8 cellular contexts compared by ENCODE assay signal in the genomic region with DNA sequence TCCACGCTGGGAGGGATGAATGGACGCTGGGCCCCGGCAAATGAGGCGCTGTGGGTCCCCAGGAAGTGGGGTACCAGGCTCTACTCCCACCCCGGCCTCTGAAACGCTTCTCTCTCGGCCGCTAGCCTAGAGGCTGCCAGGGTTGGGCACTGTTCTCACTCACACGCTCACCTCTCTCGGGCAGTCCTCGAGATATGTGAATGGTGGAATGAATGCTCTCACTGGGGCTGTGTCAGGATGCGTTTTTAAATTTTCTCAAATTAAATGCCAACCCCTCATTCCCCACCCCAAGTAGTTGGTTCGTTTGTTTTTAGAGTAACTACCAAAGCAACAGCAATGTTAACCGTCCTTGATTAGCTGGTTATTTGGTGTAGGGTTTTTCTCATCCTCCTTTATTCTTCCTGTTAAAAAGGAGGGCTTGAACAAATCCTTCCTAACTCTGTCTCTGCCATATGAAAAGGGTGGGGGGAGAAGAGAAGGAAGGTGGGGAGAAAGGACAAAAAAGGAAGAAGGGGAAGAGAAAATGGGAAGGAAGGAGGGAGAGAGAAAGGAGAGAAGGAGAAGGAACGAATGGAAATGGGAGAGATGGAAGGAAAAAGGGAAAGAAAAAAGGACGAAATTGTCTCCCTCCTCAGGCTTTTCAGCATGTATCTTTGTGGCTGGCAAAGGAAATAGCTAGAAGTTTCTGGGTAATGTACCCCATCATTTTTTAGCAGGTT. TPM values are rescaled to one million over a fixed set of nuclear protein-coding genes. Genes with fewer than 3 reads are reported as not detected.
DNase-seq lines count a peak whose midpoint lies in the region; ATAC-seq, FAIRE-seq and TF ChIP-seq lines count a peak whose summit lies in the region.

No MANE protein-coding gene starts in this region.

- no peaks in the 10 kb centered on the region for H3K9me2 ChIP-seq in neural cell (ENCODE audit: insufficient read depth, low read length)

- H3K36me3 ChIP-seq in neural cell (ENCODE audit: insufficient read depth, low read length), result peaks cover 4% of the 10 kb centered on the region

- peak; percentile 17 for ATAC-seq in HG03354 (IDR thresholded peaks at IDR 0.05; ENCODE audit: poor library complexity, severe bottlenecking, unreplicated experiment)

- peaks cover 61% of the 10 kb centered on the region for H3K79me2 ChIP-seq in neural cell (replicated peaks; ENCODE audit: insufficient read depth, low read length)

- no peak for TF ChIP-seq EP300 in neural cell (conservative IDR thresholded peaks at IDR 0.05; ENCODE audit: poor library complexity, severe bottlenecking)

- H3K9me3 ChIP-seq in neural cell (ENCODE audit: low read length), result peaks cover 8% of the 10 kb centered on the region

- peaks cover 13% of the 10 kb centered on the region for H4K20me1 ChIP-seq in neural cell (ENCODE audit: insufficient read depth)

- H3K4me3 ChIP-seq in neural cell (ENCODE audit: low read length), result peak overlapping the region; percentile 83

- TF ChIP-seq CTCF in neural cell (IDR thresholded peaks at IDR 0.05; ENCODE audit: poor library complexity, severe bottlenecking), result no peak

- peak; percentile 37 for DNase-seq in NCI-H748 (lab: John Stamatoyannopoulos, UW; ENCODE audit: unreplicated experiment)
- no peak for DNase-seq in NCI-H748 treated with DMSO at 0.1 percent for 48 hours (lab: John Stamatoyannopoulos, UW)
- peak; percentile 39 for DNase-seq in cerebellar cortex (ENCODE audit: low spot score)
- no peak for DNase-seq in GM19239 (ENCODE audit: insufficient read length, low spot score)
- no peak for DNase-seq in effector CD8-positive, alpha-beta T cell (lab: John Stamatoyannopoulos, UW)
- DNase-seq in SW 1271 (lab: John Stamatoyannopoulos, UW), result no peak

- no peak overlapping the region for H2AFZ ChIP-seq in neural cell (ENCODE audit: low read depth, low read length)

- H3F3A ChIP-seq in neural cell (ENCODE audit: insufficient read depth, low read length, poor library complexity, severe bottlenecking), result no peaks in the 10 kb centered on the region

- peak overlapping the region; percentile 97 for H3K27ac ChIP-seq in neural cell (ENCODE audit: low read length)

- TF ChIP-seq RAD21 in neural cell (conservative IDR thresholded peaks at IDR 0.05), result no peak

- FAIRE-seq in GM19239 (lab: Jason Lieb, UNC), result no peak

- peak overlapping the region; percentile 90 for H3K9ac ChIP-seq in neural cell (ENCODE audit: low read length)

- H3K27me3 ChIP-seq in neural cell (ENCODE audit: insufficient read depth, low read depth, low read length), result peaks cover 60% of the 10 kb centered on the region

- H3K4me2 ChIP-seq in neural cell (ENCODE audit: low read length), result peak overlapping the region; percentile 100

TF ChIP-seq in neural cell, 6 proteins besides CTCF, POLR2A, EP300 and RAD21:
- TF ChIP-seq TAF1 (IDR thresholded peaks at IDR 0.05; ENCODE audit: low read depth), result no peak
- no peak for TF ChIP-seq REST (IDR thresholded peaks at IDR 0.05; ENCODE audit: borderline replicate concordance)
- no peak for TF ChIP-seq MXI1 (conservative IDR thresholded peaks at IDR 0.05; ENCODE audit: poor library complexity, severe bottlenecking)
- TF ChIP-seq POLR2AphosphoS5 (IDR thresholded peaks at IDR 0.05), result no peak
- no peak for TF ChIP-seq SMC3 (conservative IDR thresholded peaks at IDR 0.05; ENCODE audit: poor library complexity)
- TF ChIP-seq EZH2 (IDR thresholded peaks at IDR 0.05; ENCODE audit: borderline replicate concordance, insufficient read depth, low read length, poor library complexity, severe bottlenecking), result no peak

RNA-seq across cellular contexts. Expression of gene EBF1, which starts 1.4 kb away (rescaled TPM):
- 96.7 and 114 TPM in 2 replicates for polyA plus RNA-seq in neural cell
- 267 and 323 TPM in 2 replicates for polyA minus RNA-seq in neural cell

Comparison
In these comparisons a context has a peak if more than half of its experiments do, and no peak if none do; other contexts are left out.
1. DNase-seq: peak in NCI-H748 (single experiment) and cerebellar cortex (single experiment); none in NCI-H748 treated with DMSO at 0.1 percent for 48 hours (single experiment), GM19239 (single experiment), effector CD8-positive, alpha-beta T cell (single experiment) and SW 1271 (0 of 2).